In the genomic region with DNA sequence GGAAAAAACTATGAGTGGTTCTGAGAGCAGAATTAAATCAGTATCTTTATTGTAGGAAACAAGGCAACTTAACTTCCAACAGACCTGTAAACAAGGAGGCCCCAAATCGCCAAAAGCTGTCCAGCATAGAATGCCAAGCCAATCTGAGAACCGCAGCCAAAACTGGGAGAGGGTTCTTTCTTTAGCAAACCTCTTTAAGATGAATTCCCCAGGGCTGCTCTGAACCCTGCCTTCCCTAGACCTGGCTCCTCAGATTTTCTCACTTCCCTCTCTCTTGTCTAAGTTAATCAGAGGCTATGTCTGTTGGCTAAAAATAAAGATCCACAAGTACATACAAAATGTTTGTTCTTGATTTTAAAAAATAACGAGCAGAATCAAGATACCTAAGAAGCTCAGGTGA, we compare ENCODE assay signal across 23 cellular contexts.
DNase-seq lines count a peak whose midpoint lies in the region; ATAC-seq, FAIRE-seq and TF ChIP-seq lines count a peak whose summit lies in the region.
"Had no signal": no experiment of that assay in that cellular context is flagged by ENCODE, and none has a peak within 500 bp of the region (broad histone marks: within the 10 kb centered on the region; RNA-seq: fewer than 3 reads in every experiment).

No MANE protein-coding gene starts in this region.

- peak overlapping the region; percentile 62 for H3K27ac Mint-ChIP-seq in memory B cell
- H3K27ac Mint-ChIP-seq in CD8-positive, alpha-beta T cell, result no peak overlapping the region
- H3K27ac Mint-ChIP-seq: IgD-negative memory B cell; nephron; stimulated activated naive CD8-positive, alpha-beta T cell treated with anti-CD3 and anti-CD28 coated beads, Interleukin-15, amount 100 ng/mL, for 72 hours had no signal

- no peaks in the 10 kb centered on the region for H3K27me3 ChIP-seq in CD8-positive, alpha-beta T cell (ENCODE audit: insufficient read depth, low read length)
- H3K27me3 ChIP-seq: esophagus squamous epithelium had no signal

- ATAC-seq in memory B cell (ENCODE audit: low read depth) (peak; percentile 31), HG03108 (IDR thresholded peaks at IDR 0.05; ENCODE audit: unreplicated experiment) (no peak)
- ATAC-seq in CD8-positive, alpha-beta T cell, result no peak
- ATAC-seq: stimulated activated naive CD8-positive, alpha-beta T cell treated with anti-CD3 and anti-CD28 coated beads, Interleukin-15, amount 100 ng/mL, for 72 hours had no signal

- H3K4me1 ChIP-seq in CD8-positive, alpha-beta T cell (ENCODE audit: insufficient read depth, low read length), result no peaks in the 10 kb centered on the region
- H3K4me1 ChIP-seq: esophagus squamous epithelium had no signal

- CTCF ChIA-PET in GM10248 (lab: Yijun Ruan, JAX), result interaction anchor here (1.1 kb wide), 1 partner anchor 132 kb away, joined by 3 read pairs; no protein-coding TSS in a partner anchor
- CTCF ChIA-PET in CD8-positive, alpha-beta T cell (lab: Charles Lee), result no interaction called here

- peaks cover 5% of the 10 kb centered on the region for H3K9me3 Mint-ChIP-seq in memory B cell
- peaks cover 8% of the 10 kb centered on the region for H3K9me3 Mint-ChIP-seq in CD8-positive, alpha-beta T cell

- TF ChIP-seq CTCF in GM10248 (IDR thresholded peaks at IDR 0.05; ENCODE audit: control extremely low read depth, extremely low read depth, low read depth, missing control alignments), result no peak
- no peak for TF ChIP-seq CTCF in CD8-positive, alpha-beta T cell (IDR thresholded peaks at IDR 0.05)

- no peaks in the 10 kb centered on the region for H3K27me3 Mint-ChIP-seq in memory B cell
- no peaks in the 10 kb centered on the region for H3K27me3 Mint-ChIP-seq in CD8-positive, alpha-beta T cell (ENCODE audit: low read depth)
- H3K27me3 Mint-ChIP-seq: activated CD4-positive, alpha-beta memory T cell treated with anti-CD3 and anti-CD28 coated beads for 36 hours; IgD-negative memory B cell; stimulated activated naive CD8-positive, alpha-beta T cell treated with anti-CD3 and anti-CD28 coated beads, Interleukin-15, amount 100 ng/mL, for 72 hours had no signal

- H3K4me3 ChIP-seq in CD8-positive, alpha-beta T cell (ENCODE audit: low read depth, low read length), result no peak overlapping the region
- H3K4me3 ChIP-seq: esophagus squamous epithelium had no signal

- H3K4me1 Mint-ChIP-seq in memory B cell, result peaks cover 16% of the 10 kb centered on the region
- H3K4me1 Mint-ChIP-seq in CD8-positive, alpha-beta T cell (ENCODE audit: low read depth), result peaks cover 4% of the 10 kb centered on the region
- H3K4me1 Mint-ChIP-seq: nephron had no signal

- DNase-seq in GM10248 (ENCODE audit: extremely low spot score), result peak; percentile 32
- peak; percentile 4 for DNase-seq in GM19239 (ENCODE audit: insufficient read length, low spot score)
- peak; percentile 55 for DNase-seq in MV-4-11 (lab: John Stamatoyannopoulos, UW)
- no peak for DNase-seq in memory B cell (ENCODE audit: low spot score in 2 of 2)
- no peak for DNase-seq in NCI-H1436 treated with DMSO at 0.1 percent for 48 hours (lab: John Stamatoyannopoulos, UW)
- DNase-seq in Ammon's horn (ENCODE audit: low spot score), result no peak
- DNase-seq in CD8-positive, alpha-beta T cell, result no peak
- DNase-seq: activated CD4-positive, alpha-beta memory T cell treated with anti-CD3 and anti-CD28 coated beads for 36 hours; activated naive CD4-positive, alpha-beta T cell treated with Interleukin-2 at 50 U/mL for 16 hours; aorta; cerebellar nuclear complex; effector CD4-positive, alpha-beta T cell; esophagus squamous epithelium; GDM1; midbrain; NCI-H2029; SHP77 treated with DMSO at 0.1 percent for 48 hours; stimulated activated CD4-positive, alpha-beta T cell treated with anti-CD3 and anti-CD28 coated beads, Interleukin-2, amount 100 ng/mL, for 24 hours; stimulated activated naive CD8-positive, alpha-beta T cell treated with anti-CD3 and anti-CD28 coated beads, Interleukin-15, amount 100 ng/mL, for 72 hours; trophoblast cell had no signal

- FAIRE-seq in GM19239 (lab: Jason Lieb, UNC), result no peak

- H3K36me3 ChIP-seq in CD8-positive, alpha-beta T cell (ENCODE audit: insufficient read depth, low read length), result no peaks in the 10 kb centered on the region
- H3K36me3 ChIP-seq: esophagus squamous epithelium had no signal

- no peak overlapping the region for H3K27ac ChIP-seq in CD8-positive, alpha-beta T cell (ENCODE audit: low read depth, low read length)
- H3K27ac ChIP-seq: esophagus squamous epithelium had no signal

- POLR2A ChIA-PET in GM10248 (lab: Yijun Ruan, JAX), result no interaction called here
- POLR2A ChIA-PET in CD8-positive, alpha-beta T cell (lab: Charles Lee), result no interaction called here

- intact Hi-C loops in CD8-positive, alpha-beta T cell (cut with DNase I, micrococcal nuclease), result no loop called here

- peaks cover 8% of the 10 kb centered on the region for H3K36me3 Mint-ChIP-seq in memory B cell
- peaks cover 35% of the 10 kb centered on the region for H3K36me3 Mint-ChIP-seq in CD8-positive, alpha-beta T cell

- no peak overlapping the region for H3K4me3 Mint-ChIP-seq in memory B cell
- H3K4me3 Mint-ChIP-seq in CD8-positive, alpha-beta T cell, result no peak overlapping the region
- H3K4me3 Mint-ChIP-seq: nephron; stimulated activated naive CD8-positive, alpha-beta T cell treated with anti-CD3 and anti-CD28 coated beads, Interleukin-15, amount 100 ng/mL, for 72 hours had no signal

- no peaks in the 10 kb centered on the region for H3K9me3 ChIP-seq in CD8-positive, alpha-beta T cell (ENCODE audit: low read length)
- H3K9me3 ChIP-seq: esophagus squamous epithelium had no signal

Comparison
In these comparisons a context has a peak if more than half of its experiments do, and no peak if none do; other contexts are left out.
1. DNase-seq: peak in GM10248 (single experiment), GM19239 (single experiment) and MV-4-11 (single experiment); none in memory B cell (0 of 2), NCI-H1436 treated with DMSO at 0.1 percent for 48 hours (single experiment), Ammon's horn (single experiment) and CD8-positive, alpha-beta T cell (0 of 7).